In the genomic region with DNA sequence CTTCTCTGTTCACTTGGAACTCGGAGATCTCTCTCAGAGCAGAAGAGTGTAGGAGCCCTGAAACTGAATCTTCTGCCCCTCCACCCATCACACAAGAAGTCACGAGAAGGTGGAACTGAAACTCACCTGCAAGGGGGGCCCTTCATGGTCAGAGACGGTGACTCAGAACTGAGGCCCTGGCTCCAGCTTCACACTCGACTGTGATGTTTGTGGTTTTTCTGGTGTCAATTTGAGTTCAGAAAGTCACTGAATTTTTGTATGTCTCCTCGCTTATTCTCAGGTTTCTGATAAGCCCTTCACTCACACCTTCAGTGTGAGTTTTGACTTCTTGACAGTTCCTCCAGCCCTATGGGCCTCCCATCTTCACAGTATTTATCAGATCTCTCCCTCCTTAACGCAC, we compare ENCODE assay signal across 9 cellular contexts.
A peak's percentile ranks its signal among the peaks of the same experiment; 100 is the strongest.
DNase-seq lines count a peak whose midpoint lies in the region; ATAC-seq and TF ChIP-seq lines count a peak whose summit lies in the region.
"Had no signal": no experiment of that assay in that cellular context is flagged by ENCODE, and none has a peak within 500 bp of the region (broad histone marks: within the 10 kb centered on the region; RNA-seq: fewer than 3 reads in every experiment).

No MANE protein-coding gene starts in this region.

- H3K4me1 ChIP-seq in OCI-LY3 (ENCODE audit: low read length), result peaks cover 60% of the 10 kb centered on the region

- no peaks in the 10 kb centered on the region for H3K79me2 ChIP-seq in OCI-LY3 (ENCODE audit: low read length)

- peaks cover 6% of the 10 kb centered on the region for H3K9me3 Mint-ChIP-seq in stimulated activated effector memory CD8-positive, alpha-beta T cell treated with anti-CD3 and anti-CD28 coated beads, Interleukin-12 subunit alpha, Interleukin-12 subunit beta, amount 100 ng/mL, for 72 hours

- H3K4me3 Mint-ChIP-seq in stimulated activated effector memory CD8-positive, alpha-beta T cell treated with anti-CD3 and anti-CD28 coated beads, Interleukin-12 subunit alpha, Interleukin-12 subunit beta, amount 100 ng/mL, for 72 hours, result no peak overlapping the region

- peaks cover 16% of the 10 kb centered on the region for H3K4me1 Mint-ChIP-seq in stimulated activated effector memory CD8-positive, alpha-beta T cell treated with anti-CD3 and anti-CD28 coated beads, Interleukin-12 subunit alpha, Interleukin-12 subunit beta, amount 100 ng/mL, for 72 hours

- TF ChIP-seq CTCF in OCI-LY3 (IDR thresholded peaks at IDR 0.05; ENCODE audit: low read depth, low read length), result no peak

- H4K20me1 ChIP-seq in OCI-LY3 (ENCODE audit: insufficient read depth, low read length), result no peaks in the 10 kb centered on the region

- H3K4me2 ChIP-seq in OCI-LY3 (ENCODE audit: low read length), result peak overlapping the region; percentile 89

- H3K27ac Mint-ChIP-seq in stimulated activated effector memory CD8-positive, alpha-beta T cell treated with anti-CD3 and anti-CD28 coated beads, Interleukin-12 subunit alpha, Interleukin-12 subunit beta, amount 100 ng/mL, for 72 hours, result no peak overlapping the region

- H3K36me3 ChIP-seq in OCI-LY3 (replicated peaks; ENCODE audit: low read depth, low read length), result peaks cover 10% of the 10 kb centered on the region

- H3K27me3 ChIP-seq in OCI-LY3 (ENCODE audit: low read depth, low read length), result peaks cover 48% of the 10 kb centered on the region

- ATAC-seq in HG02885 (IDR thresholded peaks at IDR 0.05; ENCODE audit: poor library complexity, unreplicated experiment), result peak; percentile 95
- peak; percentile 83 for ATAC-seq in stimulated activated effector memory CD8-positive, alpha-beta T cell treated with anti-CD3 and anti-CD28 coated beads, Interleukin-12 subunit alpha, Interleukin-12 subunit beta, amount 100 ng/mL, for 72 hours

- 0 out of 2 replicates have a peak, but pooled peaks cover under 1% of the 10 kb centered on the region for H3K9me3 ChIP-seq in OCI-LY3 (ENCODE audit: insufficient read depth, low read length)

- H3K27ac ChIP-seq in OCI-LY3 (ENCODE audit: low read length), result peak overlapping the region; percentile 91
- H3K27ac ChIP-seq: HL-60 had no signal

- DNase-seq in activated T-cell treated with anti-CD3 and anti-CD28 coated beads for 48 hours (ENCODE audit: low read depth), result peak; percentile 33
- DNase-seq in activated T-cell treated with anti-CD3 and anti-CD28 coated beads for 4 hours, result no peak
- DNase-seq in stimulated activated effector memory CD8-positive, alpha-beta T cell treated with anti-CD3 and anti-CD28 coated beads, Interleukin-12 subunit alpha, Interleukin-12 subunit beta, amount 100 ng/mL, for 72 hours (ENCODE audit: low spot score in 2 of 2), result no peak
- DNase-seq in T-helper 9 cell, result no peak
- no peak for DNase-seq in AG08395 (ENCODE audit: low spot score)
- no peak for DNase-seq in hippocampal formation (lab: John Stamatoyannopoulos, UW)

- no peak overlapping the region for H2AFZ ChIP-seq in OCI-LY3 (ENCODE audit: low read depth, low read length)

- no peaks in the 10 kb centered on the region for H3K36me3 Mint-ChIP-seq in stimulated activated effector memory CD8-positive, alpha-beta T cell treated with anti-CD3 and anti-CD28 coated beads, Interleukin-12 subunit alpha, Interleukin-12 subunit beta, amount 100 ng/mL, for 72 hours

- H3K9ac ChIP-seq in OCI-LY3 (ENCODE audit: low read length), result peak overlapping the region; percentile 44

- peak overlapping the region; percentile 61 for H3K4me3 ChIP-seq in OCI-LY3 (ENCODE audit: low read length)
